In genomic region chr1:30471307-30471706, GRCh38 we compare ENCODE assay signal across 18 cellular contexts.
"Had no signal": no experiment of that assay in that cellular context is flagged by ENCODE, and none has a peak within 500 bp of the region (broad histone marks: within the 10 kb centered on the region; RNA-seq: fewer than 3 reads in every experiment).

No MANE protein-coding gene starts in this region.

- H3K27me3 Mint-ChIP-seq: activated CD4-positive, alpha-beta T cell treated with anti-CD3 and anti-CD28 coated beads, Interleukin-2, amount 10 ng/mL, durations not matched to agents 24 days and 14 days had no signal

- H2AFZ ChIP-seq: parathyroid adenoma had no signal

- DNase-seq: activated CD4-positive, alpha-beta T cell treated with anti-CD3 and anti-CD28 coated beads, Interleukin-2, amount 10 ng/mL, durations not matched to agents 24 days and 14 days; brain microvascular endothelial cell; cortex of kidney; effector CD4-positive, alpha-beta T cell; esophagus squamous epithelium; hippocampal formation; left ventricle myocardium inferior; mucosa of descending colon; T-helper 17 cell; uterus; WERI-Rb-1 had no signal

- H3K4me1 Mint-ChIP-seq: activated CD4-positive, alpha-beta T cell treated with anti-CD3 and anti-CD28 coated beads, Interleukin-2, amount 10 ng/mL, durations not matched to agents 24 days and 14 days; naive thymus-derived CD8-positive, alpha-beta T cell; stimulated activated memory B cell treated with anti-CD40 and anti-IgM and Interleukin-4, amounts not matched to agents 10 μg/mL and 1 μg/mL and 100 μg/mL, for 72 hours had no signal

- H3K36me3 Mint-ChIP-seq: activated naive CD8-positive, alpha-beta T cell; naive thymus-derived CD8-positive, alpha-beta T cell; stimulated activated memory B cell treated with anti-CD40 and anti-IgM and Interleukin-4, amounts not matched to agents 10 μg/mL and 1 μg/mL and 100 μg/mL, for 72 hours had no signal

- H3K27me3 ChIP-seq: brain microvascular endothelial cell, esophagus squamous epithelium, neutrophil, tibial nerve, uterus had no signal

- H3K9me3 Mint-ChIP-seq: activated CD4-positive, alpha-beta T cell treated with anti-CD3 and anti-CD28 coated beads, Interleukin-2, amount 10 ng/mL, durations not matched to agents 24 days and 14 days; activated T-helper 1 cell treated with anti-CD3 and anti-CD28 coated beads, Interleukin-12 subunit alpha, Interleukin-12 subunit beta, Interleukin-2, Interleukin-4 antibody, amounts not matched to agents 30 ng/mL and 10 ng/mL and 1 ng/mL, durations not matched to agents 14 hours and 24 hours and 36 hours had no signal

- H3K4me1 ChIP-seq: esophagus squamous epithelium, left ventricle myocardium inferior, parathyroid adenoma, tibial nerve, uterus had no signal

- ATAC-seq: mucosa of descending colon; naive thymus-derived CD8-positive, alpha-beta T cell; stimulated activated memory B cell treated with anti-CD40 and anti-IgM and Interleukin-4, amounts not matched to agents 10 μg/mL and 1 μg/mL and 100 μg/mL, for 72 hours; T-helper 17 cell had no signal

- H3K4me3 ChIP-seq: esophagus squamous epithelium, left ventricle myocardium inferior, mucosa of descending colon, tibial nerve, uterus had no signal

- H3K36me3 ChIP-seq: brain microvascular endothelial cell, esophagus squamous epithelium, left ventricle myocardium inferior, neutrophil, tibial nerve, uterus, WERI-Rb-1 had no signal

- H3K27ac Mint-ChIP-seq: activated CD4-positive, alpha-beta T cell treated with anti-CD3 and anti-CD28 coated beads, Interleukin-2, amount 10 ng/mL, durations not matched to agents 24 days and 14 days; activated naive CD8-positive, alpha-beta T cell; activated T-helper 1 cell treated with anti-CD3 and anti-CD28 coated beads, Interleukin-12 subunit alpha, Interleukin-12 subunit beta, Interleukin-2, Interleukin-4 antibody, amounts not matched to agents 30 ng/mL and 10 ng/mL and 1 ng/mL, durations not matched to agents 14 hours and 24 hours and 36 hours; naive thymus-derived CD8-positive, alpha-beta T cell; stimulated activated memory B cell treated with anti-CD40 and anti-IgM and Interleukin-4, amounts not matched to agents 10 μg/mL and 1 μg/mL and 100 μg/mL, for 72 hours; T-helper 17 cell had no signal

- H3K9ac ChIP-seq: parathyroid adenoma had no signal

- H3K4me3 Mint-ChIP-seq: activated CD4-positive, alpha-beta T cell treated with anti-CD3 and anti-CD28 coated beads, Interleukin-2, amount 10 ng/mL, durations not matched to agents 24 days and 14 days; activated naive CD8-positive, alpha-beta T cell; activated T-helper 1 cell treated with anti-CD3 and anti-CD28 coated beads, Interleukin-12 subunit alpha, Interleukin-12 subunit beta, Interleukin-2, Interleukin-4 antibody, amounts not matched to agents 30 ng/mL and 10 ng/mL and 1 ng/mL, durations not matched to agents 14 hours and 24 hours and 36 hours; naive thymus-derived CD8-positive, alpha-beta T cell; stimulated activated memory B cell treated with anti-CD40 and anti-IgM and Interleukin-4, amounts not matched to agents 10 μg/mL and 1 μg/mL and 100 μg/mL, for 72 hours; T-helper 17 cell had no signal

- H3K27ac ChIP-seq: brain microvascular endothelial cell, esophagus squamous epithelium, left ventricle myocardium inferior, neutrophil, parathyroid adenoma, tibial nerve, uterus, WERI-Rb-1 had no signal

- H3K79me2 ChIP-seq: parathyroid adenoma had no signal

- H3K9me3 ChIP-seq: esophagus squamous epithelium, left ventricle myocardium inferior, mucosa of descending colon, neutrophil, tibial nerve, uterus had no signal
